Comparison of ENCODE assay signal across 25 cellular contexts in genomic region chr5:127940854-127941253, GRCh38.
A peak's percentile ranks its signal among the peaks of the same experiment; 100 is the strongest.
DNase-seq lines count a peak whose midpoint lies in the region; ATAC-seq and TF ChIP-seq lines count a peak whose summit lies in the region.
"Had no signal": no experiment of that assay in that cellular context is flagged by ENCODE, and none has a peak within 500 bp of the region (broad histone marks: within the 10 kb centered on the region; RNA-seq: fewer than 3 reads in every experiment).

No MANE protein-coding gene starts in this region.

- no peaks in the 10 kb centered on the region for H3K27me3 Mint-ChIP-seq in chondrocyte (ENCODE audit: low read depth)
- H3K27me3 Mint-ChIP-seq: activated CD4-positive, alpha-beta memory T cell treated with anti-CD3 and anti-CD28 coated beads for 36 hours; activated naive CD4-positive, alpha-beta T cell treated with anti-CD3 and anti-CD28 coated beads, Interleukin-2, amount 10 ng/mL, durations not matched to agents 7 days and 5 days; IgD-negative memory B cell; naive thymus-derived CD8-positive, alpha-beta T cell had no signal

- H3K9me3 Mint-ChIP-seq in chondrocyte (ENCODE audit: low read depth) = no peaks in the 10 kb centered on the region
- H3K9me3 Mint-ChIP-seq: activated CD4-positive, alpha-beta memory T cell treated with anti-CD3 and anti-CD28 coated beads for 36 hours; activated naive CD4-positive, alpha-beta T cell treated with anti-CD3 and anti-CD28 coated beads, Interleukin-2, amount 10 ng/mL, durations not matched to agents 7 days and 5 days; IgD-negative memory B cell; naive thymus-derived CD8-positive, alpha-beta T cell had no signal

- no peak for DNase-seq in heart right ventricle
- DNase-seq in right cardiac atrium = no peak
- DNase-seq in chondrocyte (ENCODE audit: low spot score) = no peak
- DNase-seq in stomach = no peak
- no peak for DNase-seq in effector CD4-positive, alpha-beta T cell
- DNase-seq in HK-2 (ENCODE audit: unreplicated experiment) = no peak
- DNase-seq: activated CD4-positive, alpha-beta memory T cell treated with anti-CD3 and anti-CD28 coated beads for 36 hours; activated CD4-positive, CD25-positive, alpha-beta regulatory T cell treated with anti-CD3 and anti-CD28 coated beads, Interleukin-2, amount 50 U/mL, for 72 hours; activated CD8-positive, alpha-beta memory T cell treated with anti-CD3 and anti-CD28 coated beads, Interleukin-2, amount 50 U/mL, for 4 hours; activated naive CD4-positive, alpha-beta T cell treated with anti-CD3 and anti-CD28 coated beads, Interleukin-2, amount 10 ng/mL, durations not matched to agents 7 days and 5 days; adrenal gland; effector CD8-positive, alpha-beta T cell; GM23248; head of caudate nucleus; lower lobe of right lung; naive thymus-derived CD8-positive, alpha-beta T cell; NCI-H1048; NCI-H2107; NCI-H446 treated with DMSO at 0.1 percent for 48 hours; stimulated activated CD4-positive, alpha-beta T cell treated with anti-CD3 and anti-CD28 coated beads, Interleukin-1b, Interleukin-23, amount 100 ng/mL, for 48 hours; stimulated activated naive CD4-positive, alpha-beta T cell treated with Interleukin-2 at 50 U/mL for 16 hours had no signal

- TF ChIP-seq POLR2A in stomach (IDR thresholded peaks at IDR 0.05) = no peak

- H3K4me3 ChIP-seq in heart right ventricle = peak overlapping the region in 1 of 10 donors; percentile 14
- no peak overlapping the region for H3K4me3 ChIP-seq in right cardiac atrium (ENCODE audit: low read length)
- no peak overlapping the region for H3K4me3 ChIP-seq in mucosa of stomach (ENCODE audit: low read length)
- H3K4me3 ChIP-seq in stomach = no peak overlapping the region
- H3K4me3 ChIP-seq: adrenal gland, breast epithelium, GM23248 had no signal

- peaks cover 1% of the 10 kb centered on the region for H3K36me3 Mint-ChIP-seq in chondrocyte (ENCODE audit: low read depth)
- H3K36me3 Mint-ChIP-seq: activated CD4-positive, alpha-beta memory T cell treated with anti-CD3 and anti-CD28 coated beads for 36 hours; activated naive CD4-positive, alpha-beta T cell treated with anti-CD3 and anti-CD28 coated beads, Interleukin-2, amount 10 ng/mL, durations not matched to agents 7 days and 5 days had no signal

- H3K27ac Mint-ChIP-seq in chondrocyte (ENCODE audit: unreplicated experiment) = peak overlapping the region; percentile 69
- H3K27ac Mint-ChIP-seq: activated CD4-positive, alpha-beta memory T cell treated with anti-CD3 and anti-CD28 coated beads for 36 hours; activated naive CD4-positive, alpha-beta T cell treated with anti-CD3 and anti-CD28 coated beads, Interleukin-2, amount 10 ng/mL, durations not matched to agents 7 days and 5 days; IgD-negative memory B cell; naive thymus-derived CD8-positive, alpha-beta T cell had no signal

- no peak for TF ChIP-seq CTCF in heart right ventricle (IDR thresholded peaks at IDR 0.05)
- no peak for TF ChIP-seq CTCF in chondrocyte (IDR thresholded peaks at IDR 0.05)
- TF ChIP-seq CTCF in stomach (IDR thresholded peaks at IDR 0.05) = no peak

- H3K36me3 ChIP-seq in heart right ventricle (no peaks in the 10 kb centered on the region), mucosa of stomach (ENCODE audit: control insufficient read depth, insufficient read depth, low read length) (no peaks in the 10 kb centered on the region), stomach (no peaks in the 10 kb centered on the region)
- H3K36me3 ChIP-seq: adrenal gland, breast epithelium, lower lobe of right lung had no signal

- peak overlapping the region; percentile 25 for H3K9ac ChIP-seq in mucosa of stomach (ENCODE audit: low read length)
- H3K9ac ChIP-seq: GM23248 had no signal

- H3K4me1 ChIP-seq in heart right ventricle (peaks cover 0 to 14% (median 0%) of the 10 kb centered on the region in 9 donors), right cardiac atrium (ENCODE audit: control insufficient read depth, insufficient read depth, low read length) (no peaks in the 10 kb centered on the region), mucosa of stomach (ENCODE audit: control insufficient read depth, insufficient read depth, low read length) (peaks cover 30% of the 10 kb centered on the region), stomach (peaks cover 7 to 46% (median 12%) of the 10 kb centered on the region in 4 donors)
- H3K4me1 ChIP-seq: adrenal gland, breast epithelium had no signal

- intact Hi-C loops in heart right ventricle (cut with DNase I) = no loop called here
- intact Hi-C loops in right cardiac atrium (cut with DNase I) = no loop called here
- intact Hi-C loops in stomach (cut with DNase I; ENCODE audit: low total_unique reads) = no loop called here

- peaks cover 19% of the 10 kb centered on the region for H3K4me1 Mint-ChIP-seq in chondrocyte (ENCODE audit: low read depth)

- WGBS in heart right ventricle, 2 donors = 49 to 56% methylated on average over 1 of the region's 1 CpG
- 32% methylated on average over 1 of the region's 1 CpG for WGBS in right cardiac atrium
- 31 to 47% (median 36%) methylated on average over 1 of the region's 1 CpG for WGBS in stomach, 5 donors

- H3K27me3 ChIP-seq in heart right ventricle = no peaks in the 10 kb centered on the region
- no peaks in the 10 kb centered on the region for H3K27me3 ChIP-seq in right cardiac atrium (ENCODE audit: control insufficient read depth, insufficient read depth)
- H3K27me3 ChIP-seq in mucosa of stomach (ENCODE audit: control insufficient read depth, insufficient read depth, low read length) = no peaks in the 10 kb centered on the region
- H3K27me3 ChIP-seq in stomach = no peaks in the 10 kb centered on the region
- H3K27me3 ChIP-seq: adrenal gland, breast epithelium had no signal

- H3K4me3 Mint-ChIP-seq in chondrocyte (ENCODE audit: unreplicated experiment) = no peak overlapping the region
- H3K4me3 Mint-ChIP-seq: activated CD4-positive, alpha-beta memory T cell treated with anti-CD3 and anti-CD28 coated beads for 36 hours; activated naive CD4-positive, alpha-beta T cell treated with anti-CD3 and anti-CD28 coated beads, Interleukin-2, amount 10 ng/mL, durations not matched to agents 7 days and 5 days; IgD-negative memory B cell; naive thymus-derived CD8-positive, alpha-beta T cell had no signal

- H3K9me3 ChIP-seq in heart right ventricle = no peaks in the 10 kb centered on the region
- H3K9me3 ChIP-seq in right cardiac atrium (ENCODE audit: control insufficient read depth, low read length) = no peaks in the 10 kb centered on the region
- no peaks in the 10 kb centered on the region for H3K9me3 ChIP-seq in mucosa of stomach (ENCODE audit: control insufficient read depth, low read length)
- no peaks in the 10 kb centered on the region for H3K9me3 ChIP-seq in stomach
- H3K9me3 ChIP-seq: adrenal gland, breast epithelium, lower lobe of right lung had no signal

- peak overlapping the region in 7 of 10 donors; percentile 3 to 79 (median 65) for H3K27ac ChIP-seq in heart right ventricle
- no peak overlapping the region for H3K27ac ChIP-seq in right cardiac atrium (ENCODE audit: low read length)
- H3K27ac ChIP-seq in stomach = peak overlapping the region in 3 of 5 donors; percentile 15 to 67 (median 38)
- H3K27ac ChIP-seq: adrenal gland, breast epithelium, GM23248, lower lobe of right lung had no signal

- peak in 5 of 8 donors; percentile 24 to 65 (median 44) for ATAC-seq in heart right ventricle
- no peak for ATAC-seq in right cardiac atrium
- ATAC-seq in GM18909 (IDR thresholded peaks at IDR 0.05; ENCODE audit: poor library complexity, unreplicated experiment) = no peak
- ATAC-seq: naive thymus-derived CD8-positive, alpha-beta T cell had no signal

- no peak for TF ChIP-seq EP300 in stomach (IDR thresholded peaks at IDR 0.05)

Comparison
In these comparisons a context has a peak if more than half of its experiments do, and no peak if none do; other contexts are left out.
1. ATAC-seq: peak in heart right ventricle (5 of 8); none in right cardiac atrium (0 of 2) and GM18909 (single experiment).